23 cellular contexts compared by ENCODE assay signal in genomic region chr4:181085584-181085983, GRCh38.
"Had no signal": no experiment of that assay in that cellular context is flagged by ENCODE, and none has a peak within 500 bp of the region (broad histone marks: within the 10 kb centered on the region; RNA-seq: fewer than 3 reads in every experiment).

No MANE protein-coding gene starts in this region.

- H3K9me3 ChIP-seq: SJSA1 had no signal

- H3K4me3 ChIP-seq: cardiac muscle cell, SJSA1 had no signal

- H3K27me3 ChIP-seq: cardiac muscle cell, SJSA1 had no signal

- H3K27ac ChIP-seq: cardiac muscle cell, SJSA1 had no signal

- DNase-seq: activated CD4-positive, alpha-beta T cell treated with anti-CD3 and anti-CD28 coated beads, Interleukin-2, amount 10 ng/mL, durations not matched to agents 24 days and 14 days; activated CD4-positive, alpha-beta T cell treated with anti-CD3 and anti-CD28 coated beads, Interleukin-2, amount 50 U/mL, for 4 hours; activated CD8-positive, alpha-beta T cell treated with anti-CD3 and anti-CD28 coated beads for 36 hours; activated effector memory CD4-positive, alpha-beta T cell treated with anti-CD3 and anti-CD28 coated beads, Interleukin-2, amount 50 U/mL, for 16 hours; activated naive CD4-positive, alpha-beta T cell; activated naive CD4-positive, alpha-beta T cell treated with anti-CD3 and anti-CD28 coated beads, Interleukin-2, amount 50 U/mL, for 16 hours; activated naive CD8-positive, alpha-beta T cell treated with anti-CD3 and anti-CD28 coated beads for 36 hours; activated T-cell treated with anti-CD3 and anti-CD28 coated beads, Interleukin-2, amount 50 U/mL, for 1 hour; activated T-cell treated with anti-CD3 and anti-CD28 coated beads, Interleukin-2, amount 50 U/mL, for 72 hours; amniotic stem cell; aorta; Karpas-422; NCI-H1105; NCI-H1436; NCI-H1694; NCI-H1930; NCI-H2081 treated with DMSO at 0.1 percent for 48 hours; NCI-H226; NCI-H446 treated with DMSO at 0.1 percent for 48 hours; SHP77 treated with DMSO at 0.1 percent for 48 hours; T1000 had no signal

- H3K36me3 ChIP-seq: cardiac muscle cell, SJSA1 had no signal
